In genomic region chr7:139725843-139726484, GRCh38 we compare ENCODE assay signal across 12 cellular contexts. TPM values are rescaled to one million over a fixed set of nuclear protein-coding genes. Genes with fewer than 3 reads are reported as not detected.
DNase-seq lines count a peak whose midpoint lies in the region; ATAC-seq and TF ChIP-seq lines count a peak whose summit lies in the region.
"Had no signal": no experiment of that assay in that cellular context is flagged by ENCODE, and none has a peak within 500 bp of the region (broad histone marks: within the 10 kb centered on the region; RNA-seq: fewer than 3 reads in every experiment).

No MANE protein-coding gene starts in this region.

- H3K4me3 Mint-ChIP-seq in activated naive CD8-positive, alpha-beta T cell = peak overlapping the region; percentile 8
- no peak overlapping the region for H3K4me3 Mint-ChIP-seq in activated naive CD8-positive, alpha-beta T cell treated with anti-CD3 and anti-CD28 coated beads for 36 hours
- no peak overlapping the region for H3K4me3 Mint-ChIP-seq in HFFc6

- no peaks in the 10 kb centered on the region for H3K9me3 Mint-ChIP-seq in activated naive CD8-positive, alpha-beta T cell (ENCODE audit: low read depth)
- H3K9me3 Mint-ChIP-seq in activated naive CD8-positive, alpha-beta T cell treated with anti-CD3 and anti-CD28 coated beads for 36 hours = no peaks in the 10 kb centered on the region
- H3K9me3 Mint-ChIP-seq in HFFc6 = no peaks in the 10 kb centered on the region

- H3K4me1 Mint-ChIP-seq in activated naive CD8-positive, alpha-beta T cell (ENCODE audit: low read depth) = peaks cover 45% of the 10 kb centered on the region
- peaks cover 37% of the 10 kb centered on the region for H3K4me1 Mint-ChIP-seq in activated naive CD8-positive, alpha-beta T cell treated with anti-CD3 and anti-CD28 coated beads for 36 hours
- peaks cover 59% of the 10 kb centered on the region for H3K4me1 Mint-ChIP-seq in HFFc6 (ENCODE audit: low read depth)

- H3K36me3 Mint-ChIP-seq in activated naive CD8-positive, alpha-beta T cell = peaks cover 7% of the 10 kb centered on the region
- peaks cover 12% of the 10 kb centered on the region for H3K36me3 Mint-ChIP-seq in activated naive CD8-positive, alpha-beta T cell treated with anti-CD3 and anti-CD28 coated beads for 36 hours
- H3K36me3 Mint-ChIP-seq in HFFc6 (ENCODE audit: low read depth) = peaks cover 14% of the 10 kb centered on the region; the same call in 1 of the 2 replicates

- H3K27ac ChIP-seq in substantia nigra (ENCODE audit: low read depth, low read length, poor library complexity, severe bottlenecking) = peak overlapping the region; percentile 17
- H3K27ac ChIP-seq: cardiac muscle cell, SJCRH30 had no signal

- no peak for ATAC-seq in GM21737 (IDR thresholded peaks at IDR 0.05; ENCODE audit: unreplicated experiment)

- peak overlapping the region; percentile 35 for H3K27ac Mint-ChIP-seq in activated naive CD8-positive, alpha-beta T cell
- no peak overlapping the region for H3K27ac Mint-ChIP-seq in activated naive CD8-positive, alpha-beta T cell treated with anti-CD3 and anti-CD28 coated beads for 36 hours
- H3K27ac Mint-ChIP-seq in HFFc6 = no peak overlapping the region

- H3K27me3 Mint-ChIP-seq in activated naive CD8-positive, alpha-beta T cell = no peaks in the 10 kb centered on the region
- H3K27me3 Mint-ChIP-seq in activated naive CD8-positive, alpha-beta T cell treated with anti-CD3 and anti-CD28 coated beads for 36 hours = no peaks in the 10 kb centered on the region
- peaks cover 1% of the 10 kb centered on the region; the same call in 1 of the 2 replicates for H3K27me3 Mint-ChIP-seq in HFFc6 (ENCODE audit: insufficient read depth)

- TF ChIP-seq CTCF in HFFc6 (IDR thresholded peaks at IDR 0.05) = no peak

- no peak for DNase-seq in activated naive CD8-positive, alpha-beta T cell treated with anti-CD3 and anti-CD28 coated beads for 36 hours
- DNase-seq in SKM-1 treated with dmso at 0.1 percent for 144 hours (lab: John Stamatoyannopoulos, UW; ENCODE audit: unreplicated experiment) (peak; percentile 48), islet precursor cell (peak; percentile 22), substantia nigra (lab: John Stamatoyannopoulos, UW) (no peak), HFFc6 (no peak), HCEC 1CT (no peak)
- DNase-seq: foreskin melanocyte; stimulated activated naive CD4-positive, alpha-beta T cell had no signal

RNA-seq across cellular contexts. Expression of gene HIPK2, which starts 51.8 kb away (rescaled TPM):
- total RNA-seq in activated naive CD8-positive, alpha-beta T cell treated with anti-CD3 and anti-CD28 coated beads for 36 hours = 10 to 100 TPM; 15.4 to 16.1 TPM
- 10 to 100 TPM; 14.6 to 33.4 (median 31.4) TPM for total RNA-seq in HFFc6 (2021; fragmentation: NEBNext Ultra II Directional; extraction: Animal tissue kit (Norgen Biotek cat#: 25700))

Comparison
In these comparisons a context has a peak if more than half of its experiments do, and no peak if none do; other contexts are left out.
1. DNase-seq: peak in SKM-1 treated with dmso at 0.1 percent for 144 hours (single experiment) and islet precursor cell (single experiment); none in activated naive CD8-positive, alpha-beta T cell treated with anti-CD3 and anti-CD28 coated beads for 36 hours (single experiment), substantia nigra (0 of 49), HFFc6 (single experiment) and HCEC 1CT (single experiment).